In genomic region chr9:37897665-37898064, GRCh38 we compare ENCODE assay signal across 18 cellular contexts. TPM values are rescaled to one million over a fixed set of nuclear protein-coding genes. Genes with fewer than 3 reads are reported as not detected.
A peak's percentile ranks its signal among the peaks of the same experiment; 100 is the strongest.
DNase-seq lines count a peak whose midpoint lies in the region; ATAC-seq and TF ChIP-seq lines count a peak whose summit lies in the region.
"Had no signal": no experiment of that assay in that cellular context is flagged by ENCODE, and none has a peak within 500 bp of the region (broad histone marks: within the 10 kb centered on the region; RNA-seq: fewer than 3 reads in every experiment).

No MANE protein-coding gene starts in this region.

- H3K27me3 ChIP-seq in brain microvascular endothelial cell (replicated peaks): no peaks in the 10 kb centered on the region
- H3K27me3 ChIP-seq: BE2C had no signal

- peak; percentile 51 for ATAC-seq in esophagus mucosa
- ATAC-seq in HG03196 (IDR thresholded peaks at IDR 0.05; ENCODE audit: unreplicated experiment): no peak

- peak; percentile 30 for DNase-seq in AG08396 (ENCODE audit: low spot score)
- DNase-seq in HT1080 (ENCODE audit: low read depth): peak; percentile 55
- peak; percentile 66 for DNase-seq in amniotic epithelial cell (ENCODE audit: low read depth)
- DNase-seq in brain microvascular endothelial cell: no peak
- DNase-seq in T-helper 9 cell: no peak
- DNase-seq in NK-92 treated with Interleukin-12 subunit alpha and Interleukin-12 subunit beta, amount 100 ng/mL, for 24 hours (lab: John Stamatoyannopoulos, UW): no peak
- DNase-seq: BE2C; CD4-positive, alpha-beta memory T cell; DND-41; NCI-H1048; NCI-H146; NCI-H226; NCI-H526 treated with DMSO at 0.1 percent for 48 hours; PC-9; Right ventricle myocardium superior; SK-N-SH had no signal

- TF ChIP-seq CTCF in brain microvascular endothelial cell (IDR thresholded peaks at IDR 0.05; ENCODE audit: low read depth, low read length, missing control alignments): no peak

- H3K27ac ChIP-seq in brain microvascular endothelial cell: no peak overlapping the region
- H3K27ac ChIP-seq: PC-9 had no signal

- peaks cover 41% of the 10 kb centered on the region for H3K36me3 ChIP-seq in brain microvascular endothelial cell (replicated peaks)

- in situ Hi-C loops in brain microvascular endothelial cell (cut with HindIII; ENCODE audit: low pct_ligation_motif_present, low sequenced_read_pairs): no loop called here

- H3K4me3 ChIP-seq in brain microvascular endothelial cell (ENCODE audit: low read depth, low read length): no peak overlapping the region
- H3K4me3 ChIP-seq: PC-9 had no signal

RNA-seq across cellular contexts. Expression of gene SLC25A51, which starts 6.3 kb away (rescaled TPM):
- total RNA-seq in HT1080 (2014; rRNA removed; shearing (Covaris generic)): 34.3 and 39.8 TPM in 2 replicates
- 24.0 and 24.1 TPM in 2 replicates for polyA plus RNA-seq in HT1080 (2015; cell fraction: cytosol; rRNA removed)
- polyA plus RNA-seq in HT1080 (2015; cell fraction: nucleus; rRNA removed): 18.9 and 22.9 TPM in 2 replicates
- total RNA-seq in esophagus mucosa: 20.8 TPM

Comparison
In these comparisons a context has a peak if more than half of its experiments do, and no peak if none do; other contexts are left out.
1. DNase-seq: peak in AG08396 (single experiment), HT1080 (single experiment) and amniotic epithelial cell (single experiment); none in brain microvascular endothelial cell (single experiment), T-helper 9 cell (single experiment) and NK-92 treated with Interleukin-12 subunit alpha and Interleukin-12 subunit beta, amount 100 ng/mL, for 24 hours (single experiment).